In genomic region chr16:31265329-31266245, GRCh38 we compare ENCODE assay signal across 8 cellular contexts. TPM values are rescaled to one million over a fixed set of nuclear protein-coding genes. Genes with fewer than 3 reads are reported as not detected.
DNase-seq lines count a peak whose midpoint lies in the region; ATAC-seq and TF ChIP-seq lines count a peak whose summit lies in the region.

No MANE protein-coding gene starts in this region.

- peak; percentile 25 for DNase-seq in RPMI8226
- DNase-seq in natural killer cell, result peak; percentile 72
- DNase-seq in medulla oblongata (ENCODE audit: extremely low spot score), result no peak
- DNase-seq in D341Med (ENCODE audit: low spot score), result no peak
- no peak for DNase-seq in DMS79 treated with DMSO at 0.1 percent for 48 hours (lab: John Stamatoyannopoulos, UW)

- peak overlapping the region; percentile 52 for H3K4me3 Mint-ChIP-seq in activated naive CD4-positive, alpha-beta T cell treated with anti-CD3 and anti-CD28 coated beads, Interleukin-2, amount 50 U/mL, for 24 hours
- peak overlapping the region; percentile 90 for H3K4me3 Mint-ChIP-seq in natural killer cell

- TF ChIP-seq CTCF in natural killer cell (IDR thresholded peaks at IDR 0.05), result no peak

- peaks cover 37% of the 10 kb centered on the region for H3K4me1 Mint-ChIP-seq in activated naive CD4-positive, alpha-beta T cell treated with anti-CD3 and anti-CD28 coated beads, Interleukin-2, amount 50 U/mL, for 24 hours
- H3K4me1 Mint-ChIP-seq in natural killer cell, result peaks cover 65 to 66% of the 10 kb centered on the region in 2 donors

- no peaks in the 10 kb centered on the region for H3K9me3 Mint-ChIP-seq in activated naive CD4-positive, alpha-beta T cell treated with anti-CD3 and anti-CD28 coated beads, Interleukin-2, amount 50 U/mL, for 24 hours
- H3K9me3 Mint-ChIP-seq in natural killer cell, result no peaks in the 10 kb centered on the region

- H3K36me3 Mint-ChIP-seq in activated naive CD4-positive, alpha-beta T cell treated with anti-CD3 and anti-CD28 coated beads, Interleukin-2, amount 50 U/mL, for 24 hours, result peaks cover 2% of the 10 kb centered on the region
- peaks cover 24% of the 10 kb centered on the region for H3K36me3 Mint-ChIP-seq in natural killer cell

- peaks cover 2% of the 10 kb centered on the region for H3K27me3 Mint-ChIP-seq in activated naive CD4-positive, alpha-beta T cell treated with anti-CD3 and anti-CD28 coated beads, Interleukin-2, amount 50 U/mL, for 24 hours
- H3K27me3 Mint-ChIP-seq in natural killer cell (ENCODE audit: low read depth in 2 of 2), result no peaks in the 10 kb centered on the region

- H3K27ac Mint-ChIP-seq in activated naive CD4-positive, alpha-beta T cell treated with anti-CD3 and anti-CD28 coated beads, Interleukin-2, amount 50 U/mL, for 24 hours, result peak overlapping the region; percentile 84
- H3K27ac Mint-ChIP-seq in natural killer cell, result peak overlapping the region; percentile 98 to 99

- intact Hi-C loops in natural killer cell (cut with micrococcal nuclease), result no loop called here

- ATAC-seq in GM18508 (IDR thresholded peaks at IDR 0.05; ENCODE audit: insufficient read depth, unreplicated experiment) (peak; percentile 91), HG02840 (IDR thresholded peaks at IDR 0.05; ENCODE audit: low FRiP score, unreplicated experiment) (peak; percentile 85), natural killer cell (peak; percentile 90 to 96 (median 95))

RNA-seq across cellular contexts. Expression of gene ITGAM, which starts 5.8 kb away (rescaled TPM):
- total RNA-seq in natural killer cell, result 100 to 1,000 TPM; 370 to 545 (median 428) TPM

RNA-seq across cellular contexts. Expression of gene PYDC1, which starts 48.7 kb away (rescaled TPM):
- not detected for total RNA-seq in natural killer cell

RNA-seq across cellular contexts. Expression of gene TRIM72, which starts 51.7 kb away (rescaled TPM):
- under 1 TPM in 2 of 3 donors, not detected in 1; 0.05 to 0.07 TPM for total RNA-seq in natural killer cell

Comparison
In these comparisons a context has a peak if more than half of its experiments do, and no peak if none do; other contexts are left out.
1. DNase-seq: peak in RPMI8226 (single experiment) and natural killer cell (single experiment); none in medulla oblongata (single experiment), D341Med (single experiment) and DMS79 treated with DMSO at 0.1 percent for 48 hours (single experiment).
2. Peak in every context shown above with its lines, with median percentiles within 50 percentile points of each other: ATAC-seq.